Comparison of ENCODE assay signal across 28 cellular contexts in the genomic region with DNA sequence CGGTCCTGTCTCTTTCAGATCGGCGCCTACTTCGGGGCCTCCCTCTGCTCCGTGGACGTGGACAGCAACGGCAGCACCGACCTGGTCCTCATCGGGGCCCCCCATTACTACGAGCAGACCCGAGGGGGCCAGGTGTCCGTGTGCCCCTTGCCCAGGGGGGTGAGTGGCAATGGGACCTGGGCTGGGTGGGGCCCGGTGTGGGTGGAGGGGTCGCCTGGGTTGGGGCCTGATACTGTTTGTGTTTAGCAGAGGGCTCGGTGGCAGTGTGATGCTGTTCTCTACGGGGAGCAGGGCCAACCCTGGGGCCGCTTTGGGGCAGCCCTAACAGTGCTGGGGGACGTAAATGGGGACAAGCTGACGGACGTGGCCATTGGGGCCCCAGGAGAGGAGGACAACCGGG. TPM values are rescaled to one million over a fixed set of nuclear protein-coding genes. Genes with fewer than 3 reads are reported as not detected.
DNase-seq lines count a peak whose midpoint lies in the region; ATAC-seq, FAIRE-seq and TF ChIP-seq lines count a peak whose summit lies in the region.
"Had no signal": no experiment of that assay in that cellular context is flagged by ENCODE, and none has a peak within 500 bp of the region (broad histone marks: within the 10 kb centered on the region; RNA-seq: fewer than 3 reads in every experiment).

No MANE protein-coding gene starts in this region.

- H3K4me1 ChIP-seq in HepG2 (ENCODE audit: insufficient read depth, low read length) (no peaks in the 10 kb centered on the region), right cardiac atrium (ENCODE audit: control insufficient read depth, insufficient read depth, low read length) (no peaks in the 10 kb centered on the region)
- H3K4me1 ChIP-seq: A549 had no signal

- no peak overlapping the region for H3K9ac ChIP-seq in HepG2 (ENCODE audit: insufficient read depth, low read depth, low read length)
- H3K9ac ChIP-seq: BLaER1 treated with 17β-estradiol and CSF1 and Interleukin-3, amounts not matched to agents 10 nM and 100 nM had no signal

- H3K27me3 ChIP-seq in HepG2 (ENCODE audit: control insufficient read depth in 1 of 2, insufficient read depth in 2 of 2, low read length in 2 of 2) = 0 out of 5 replicates have a peak, but pooled peaks cover 0 to 4% of the 10 kb centered on the region in 2 experiments
- H3K27me3 ChIP-seq in right cardiac atrium (ENCODE audit: control insufficient read depth, insufficient read depth) = no peaks in the 10 kb centered on the region
- H3K27me3 ChIP-seq: BLaER1 treated with 17β-estradiol and CSF1 and Interleukin-3, amounts not matched to agents 10 nM and 100 nM had no signal

- H3K27me3 Mint-ChIP-seq in CD14-positive monocyte (ENCODE audit: low read depth in 3 of 3) = peaks cover 0 to 2% (median 0%) of the 10 kb centered on the region in 3 donors
- no peaks in the 10 kb centered on the region for H3K27me3 Mint-ChIP-seq in stimulated activated memory B cell treated with anti-CD40 and anti-IgM and Interleukin-4, amounts not matched to agents 10 μg/mL and 1 μg/mL and 100 μg/mL, for 72 hours
- H3K27me3 Mint-ChIP-seq: B cell had no signal

- H3K9me3 ChIP-seq in HepG2 (ENCODE audit: low read length) (no peaks in the 10 kb centered on the region), right cardiac atrium (ENCODE audit: control insufficient read depth, low read length) (no peaks in the 10 kb centered on the region)
- H3K9me3 ChIP-seq: A549 had no signal

- H3K79me2 ChIP-seq in HepG2 (ENCODE audit: insufficient read depth, low read length) = no peaks in the 10 kb centered on the region

- H3K4me2 ChIP-seq in HepG2 (ENCODE audit: low read depth, low read length) = no peak overlapping the region
- H3K4me2 ChIP-seq: A549; BLaER1 treated with 17β-estradiol and CSF1 and Interleukin-3, amounts not matched to agents 10 nM and 100 nM had no signal

- no peak overlapping the region for H2AFZ ChIP-seq in HepG2 (ENCODE audit: low read length)

- H3K27ac Mint-ChIP-seq in CD14-positive monocyte = peak overlapping the region in 4 of 7 donors; percentile 43 to 71 (median 58)
- no peak overlapping the region for H3K27ac Mint-ChIP-seq in stimulated activated memory B cell treated with anti-CD40 and anti-IgM and Interleukin-4, amounts not matched to agents 10 μg/mL and 1 μg/mL and 100 μg/mL, for 72 hours
- H3K27ac Mint-ChIP-seq: CD4-positive, alpha-beta memory T cell; CD4-positive, CD25-positive, alpha-beta regulatory T cell; CD8-positive, alpha-beta memory T cell had no signal

- intact Hi-C loops in CD14-positive monocyte (cut with micrococcal nuclease) (no loop called here), HepG2 (cut with micrococcal nuclease; ENCODE audit: unreplicated experiment) (no loop called here), right cardiac atrium (cut with DNase I) (no loop called here)

- TF ChIP-seq RAD21 in HepG2 (CRISPR knock-in tag; IDR thresholded peaks at IDR 0.05) = no peak

- peak overlapping the region in 1 of 2 donors; percentile 24 for H3K4me3 Mint-ChIP-seq in CD14-positive monocyte
- no peak overlapping the region for H3K4me3 Mint-ChIP-seq in stimulated activated memory B cell treated with anti-CD40 and anti-IgM and Interleukin-4, amounts not matched to agents 10 μg/mL and 1 μg/mL and 100 μg/mL, for 72 hours
- H3K4me3 Mint-ChIP-seq: B cell; CD4-positive, alpha-beta memory T cell; CD4-positive, CD25-positive, alpha-beta regulatory T cell; CD8-positive, alpha-beta memory T cell had no signal

- CTCF ChIA-PET in HepG2 (lab: Yijun Ruan, JAX; ENCODE audit: low intra/inter-chr PET ratio, low total read pairs) = no interaction called here

- no peak for FAIRE-seq in HepG2 (lab: Jason Lieb, UNC)
- FAIRE-seq: A549, GM12878, GM12892, GM18507 had no signal

- TF ChIP-seq CTCF in CD14-positive monocyte (IDR thresholded peaks at IDR 0.05) (no peak), HepG2 (CRISPR knock-in tag; IDR thresholded peaks at IDR 0.05) (no peak)

- peaks cover 37% of the 10 kb centered on the region for H3K4me1 Mint-ChIP-seq in CD14-positive monocyte
- peaks cover 25% of the 10 kb centered on the region for H3K4me1 Mint-ChIP-seq in stimulated activated memory B cell treated with anti-CD40 and anti-IgM and Interleukin-4, amounts not matched to agents 10 μg/mL and 1 μg/mL and 100 μg/mL, for 72 hours

- TF ChIP-seq POLR2A in HepG2 (IDR thresholded peaks at IDR 0.05; ENCODE audit: insufficient read depth in 1 of 2, low read depth in 2 of 2, low read length in 2 of 2) = no peak

- no peaks in the 10 kb centered on the region for H3K36me3 ChIP-seq in HepG2 (replicated peaks in 1 of 2; ENCODE audit: control insufficient read depth in 1 of 2, insufficient read depth in 2 of 2, low read length in 2 of 2)

- TF ChIP-seq EP300 in HepG2 (IDR thresholded peaks at IDR 0.05; ENCODE audit: low read depth in 2 of 2, low read length in 2 of 2) (no peak), HepG2 (CRISPR knock-in tag; IDR thresholded peaks at IDR 0.05; ENCODE audit: borderline replicate concordance) (no peak)

- DNase-seq in CD14-positive monocyte (ENCODE audit: low spot score) (no peak), HepG2 (ENCODE audit: low spot score) (no peak), putamen (ENCODE audit: low spot score) (no peak), mucosa of gallbladder (ENCODE audit: low spot score) (no peak), right cardiac atrium (no peak)
- DNase-seq: AML-193; CD4-positive, alpha-beta memory T cell; CD4-positive, CD25-positive, alpha-beta regulatory T cell; CD8-positive, alpha-beta memory T cell; COR-L47; DMS 273 treated with DMSO at 0.1 percent for 48 hours; DMS153; DMS53; DMS79; DND-41; EL; GDM1 had no signal

- H4K20me1 ChIP-seq in HepG2 (ENCODE audit: insufficient read depth, low read length) = no peaks in the 10 kb centered on the region

- POLR2A ChIA-PET in HepG2 (lab: Yijun Ruan, JAX) = no interaction called here

- no peak overlapping the region for H3K4me3 ChIP-seq in HepG2 (replicated peaks in 1 of 3; ENCODE audit: insufficient read depth in 1 of 3, low read depth in 2 of 3, low read length in 3 of 3)
- no peak overlapping the region for H3K4me3 ChIP-seq in right cardiac atrium (ENCODE audit: low read length)
- H3K4me3 ChIP-seq: A549; BLaER1 treated with 17β-estradiol and CSF1 and Interleukin-3, amounts not matched to agents 10 nM and 100 nM; GM12878 had no signal

- H3K27ac ChIP-seq in HepG2 (ENCODE audit: extremely low read length, insufficient read depth, low read length) = no peak overlapping the region
- H3K27ac ChIP-seq in right cardiac atrium (ENCODE audit: low read length) = no peak overlapping the region
- H3K27ac ChIP-seq: 22Rv1, A549, C4-2B had no signal

- in situ Hi-C loops in HepG2 (cut with HindIII; ENCODE audit: extremely low pct_ligation_motif_present, low pct_unique_long_range_greater_than_20kb) = no loop called here

- H3K9me3 Mint-ChIP-seq in CD14-positive monocyte = peaks cover 0 to 1% (median 0%) of the 10 kb centered on the region in 7 donors
- no peaks in the 10 kb centered on the region for H3K9me3 Mint-ChIP-seq in stimulated activated memory B cell treated with anti-CD40 and anti-IgM and Interleukin-4, amounts not matched to agents 10 μg/mL and 1 μg/mL and 100 μg/mL, for 72 hours
- H3K9me3 Mint-ChIP-seq: CD8-positive, alpha-beta memory T cell had no signal

- no TSS peak for BruUV-seq in HepG2 (replicated peaks; lab: Mats Ljungman, UMichigan)

- H3K36me3 Mint-ChIP-seq in CD14-positive monocyte = peaks cover 63 to 83% of the 10 kb centered on the region in 2 donors
- H3K36me3 Mint-ChIP-seq in stimulated activated memory B cell treated with anti-CD40 and anti-IgM and Interleukin-4, amounts not matched to agents 10 μg/mL and 1 μg/mL and 100 μg/mL, for 72 hours = peaks cover under 1% of the 10 kb centered on the region
- H3K36me3 Mint-ChIP-seq: CD4-positive, alpha-beta memory T cell; CD4-positive, CD25-positive, alpha-beta regulatory T cell had no signal

- ATAC-seq in HepG2 (peak; percentile 31; the same call in 2 of the 3 replicates), right cardiac atrium (no peak)
- ATAC-seq in stimulated activated memory B cell treated with anti-CD40 and anti-IgM and Interleukin-4, amounts not matched to agents 10 μg/mL and 1 μg/mL and 100 μg/mL, for 72 hours = peak; percentile 50
- ATAC-seq: A549, GM12878 had no signal

- 67% methylated on average over 12 of the region's 21 CpGs for WGBS in HepG2 (ENCODE audit: low lambda C conversion rate)
- WGBS in right cardiac atrium = 78% methylated on average over 21 of the region's 21 CpGs

RNA-seq across cellular contexts. Expression of gene ITGAM, which starts 37.7 kb away (rescaled TPM):
- 100 to 1,000 TPM in 1 of 2 donors, 10 to 100 TPM in 1; 71.9 to 117 TPM for polyA plus RNA-seq in CD14-positive monocyte
- 0.11 and 0.20 TPM in 2 replicates for total RNA-seq in HepG2 (2016; rRNA removed; fragmentation: Illumina TruSeq; extraction: Trizol)
- not detected in 2 replicates for total RNA-seq in HepG2 (2016; cell fraction: cytosol; rRNA removed; fragmentation: Illumina TruSeq; extraction: Trizol; ENCODE audit: low read depth)
- 0.09 TPM in 1 of 2 replicates, not detected in the other for total RNA-seq in HepG2 (2016; cell fraction: insoluble cytoplasmic fraction; rRNA removed; fragmentation: Illumina TruSeq; extraction: Trizol)
- not detected in 2 replicates for total RNA-seq in HepG2 (2016; cell fraction: membrane; rRNA removed; fragmentation: Illumina TruSeq; extraction: Trizol)
- not detected in 2 replicates for total RNA-seq in HepG2 (2016; cell fraction: nucleus; rRNA removed; fragmentation: Illumina TruSeq; extraction: Trizol)
- 0.01 and 0.09 TPM in 2 replicates for polyA plus RNA-seq in HepG2 (2011; rRNA removed)
- 0.05 and 0.11 TPM in 2 replicates for polyA plus RNA-seq in HepG2 (2011; cell fraction: cytosol; rRNA removed)
- 0.14 and 1.0 TPM in 2 replicates for polyA plus RNA-seq in HepG2 (2011; cell fraction: nucleus; rRNA removed)
- not detected in 2 replicates for polyA plus RNA-seq in HepG2 (2012)
- polyA plus RNA-seq in HepG2 (2016; cell fraction: cytosol; fragmentation: Illumina TruSeq; extraction: Trizol; ENCODE audit: low read depth) = not detected in 2 replicates
- polyA plus RNA-seq in HepG2 (2016; cell fraction: insoluble cytoplasmic fraction; fragmentation: Illumina TruSeq; extraction: Trizol; ENCODE audit: low read depth) = not detected in 2 replicates
- not detected in 2 replicates for polyA plus RNA-seq in HepG2 (2016; cell fraction: membrane; fragmentation: Illumina TruSeq; extraction: Trizol; ENCODE audit: low read depth)
- not detected in 2 replicates for polyA plus RNA-seq in HepG2 (2016; cell fraction: nucleus; fragmentation: Illumina TruSeq; extraction: Trizol; ENCODE audit: insufficient read depth, low read depth)
- not detected in 2 replicates for polyA minus RNA-seq in HepG2 (2011; rRNA and poly(A)+ RNA removed; ENCODE audit: low replicate concordance)
- not detected in 2 replicates for polyA minus RNA-seq in HepG2 (2011; cell fraction: cytosol; rRNA and poly(A)+ RNA removed)
- polyA minus RNA-seq in HepG2 (2011; cell fraction: nucleus; rRNA and poly(A)+ RNA removed) = not detected in 2 replicates
- total RNA-seq in mucosa of gallbladder = 14.9 TPM
- 10 to 100 TPM in 2 of 4 donors, 1 to 10 TPM in 2; 7.6 to 13.8 (median 11.0) TPM for total RNA-seq in right cardiac atrium
- 3.7 TPM for polyA plus RNA-seq in right cardiac atrium
- total RNA-seq: Daoy had no signal
- polyA plus RNA-seq: BJ had no signal

RNA-seq across cellular contexts. Expression of gene ITGAX, which starts 57.5 kb away (rescaled TPM):
- polyA plus RNA-seq in CD14-positive monocyte (10 to 100 TPM; 40.7 to 71.3 TPM), HepG2 (2011; rRNA removed) (0.32 and 0.42 TPM in 2 replicates), right cardiac atrium (1.1 TPM)
- total RNA-seq in HepG2 (2016; rRNA removed; fragmentation: Illumina TruSeq; extraction: Trizol) (not detected in 2 replicates), mucosa of gallbladder (16.1 TPM), right cardiac atrium (1 to 10 TPM; 1.6 to 2.1 (median 1.9) TPM)
- total RNA-seq in HepG2 (2016; cell fraction: cytosol; rRNA removed; fragmentation: Illumina TruSeq; extraction: Trizol; ENCODE audit: low read depth) = 0.18 TPM in 1 of 2 replicates, not detected in the other
- total RNA-seq in HepG2 (2016; cell fraction: insoluble cytoplasmic fraction; rRNA removed; fragmentation: Illumina TruSeq; extraction: Trizol) = not detected in 2 replicates
- total RNA-seq in HepG2 (2016; cell fraction: membrane; rRNA removed; fragmentation: Illumina TruSeq; extraction: Trizol) = not detected in 2 replicates
- not detected in 2 replicates for total RNA-seq in HepG2 (2016; cell fraction: nucleus; rRNA removed; fragmentation: Illumina TruSeq; extraction: Trizol)
- 0.12 and 0.23 TPM in 2 replicates for polyA plus RNA-seq in HepG2 (2011; cell fraction: cytosol; rRNA removed)
- 1.00 and 1.2 TPM in 2 replicates for polyA plus RNA-seq in HepG2 (2011; cell fraction: nucleus; rRNA removed)
- 0.07 and 0.17 TPM in 2 replicates for polyA plus RNA-seq in HepG2 (2012)
- not detected in 2 replicates for polyA plus RNA-seq in HepG2 (2016; cell fraction: cytosol; fragmentation: Illumina TruSeq; extraction: Trizol; ENCODE audit: low read depth)
- polyA plus RNA-seq in HepG2 (2016; cell fraction: insoluble cytoplasmic fraction; fragmentation: Illumina TruSeq; extraction: Trizol; ENCODE audit: low read depth) = not detected in 2 replicates
- polyA plus RNA-seq in HepG2 (2016; cell fraction: membrane; fragmentation: Illumina TruSeq; extraction: Trizol; ENCODE audit: low read depth) = not detected in 2 replicates
- not detected in 2 replicates for polyA plus RNA-seq in HepG2 (2016; cell fraction: nucleus; fragmentation: Illumina TruSeq; extraction: Trizol; ENCODE audit: insufficient read depth, low read depth)
- polyA minus RNA-seq in HepG2 (2011; rRNA and poly(A)+ RNA removed; ENCODE audit: low replicate concordance) = 0.05 and 0.28 TPM in 2 replicates
- polyA minus RNA-seq in HepG2 (2011; cell fraction: cytosol; rRNA and poly(A)+ RNA removed) = 0.30 TPM in 1 of 2 replicates, not detected in the other
- polyA minus RNA-seq in HepG2 (2011; cell fraction: nucleus; rRNA and poly(A)+ RNA removed) = 0.13 and 0.37 TPM in 2 replicates
- polyA plus RNA-seq: BJ had no signal

Comparison
In these comparisons a context has a peak if more than half of its experiments do, and no peak if none do; other contexts are left out.
1. ATAC-seq: peak in HepG2 (single experiment) and stimulated activated memory B cell treated with anti-CD40 and anti-IgM and Interleukin-4, amounts not matched to agents 10 μg/mL and 1 μg/mL and 100 μg/mL, for 72 hours (single experiment); none in right cardiac atrium (0 of 2).
2. RNA of gene ITGAM, which starts 37.7 kb away (total RNA-seq): 14.9 TPM in mucosa of gallbladder (single experiment) and 7.6 to 13.8 TPM in right cardiac atrium; 0.09 to 0.20 TPM in HepG2; every median in the first group is over 4 times any median in the second.